In the genomic region with DNA sequence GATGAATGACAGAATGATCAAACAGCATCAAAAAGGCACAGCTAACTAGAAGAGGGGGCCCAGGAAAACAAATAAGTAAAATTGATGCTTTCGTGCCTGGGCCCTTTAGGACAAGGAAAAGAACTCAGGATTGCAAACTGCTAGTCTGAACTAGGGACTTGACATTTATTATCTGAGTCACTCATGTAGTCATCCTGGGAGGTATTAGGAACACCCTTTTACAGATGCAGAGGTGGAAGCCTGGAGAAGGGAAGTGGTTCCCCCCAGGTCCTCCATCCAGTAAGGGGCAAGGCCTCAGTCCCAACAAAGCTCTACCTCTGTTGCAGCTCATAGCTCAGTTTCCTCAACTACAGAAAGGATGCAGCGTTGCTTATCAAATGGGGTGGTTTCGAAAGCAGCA, we compare ENCODE assay signal across 17 cellular contexts.
DNase-seq lines count a peak whose midpoint lies in the region; ATAC-seq, FAIRE-seq and TF ChIP-seq lines count a peak whose summit lies in the region.
"Had no signal": no experiment of that assay in that cellular context is flagged by ENCODE, and none has a peak within 500 bp of the region (broad histone marks: within the 10 kb centered on the region; RNA-seq: fewer than 3 reads in every experiment).

No MANE protein-coding gene starts in this region.

- H3K27me3 Mint-ChIP-seq in natural killer cell (ENCODE audit: low read depth in 2 of 2) (peaks cover under 1 to 6% of the 10 kb centered on the region in 2 donors), glutamatergic neuron (ENCODE audit: unreplicated experiment) (no peaks in the 10 kb centered on the region)
- H3K27me3 Mint-ChIP-seq in activated CD8-positive, alpha-beta T cell treated with anti-CD3 and anti-CD28 coated beads, Interleukin-2, amount 10 ng/mL, durations not matched to agents 7 days and 5 days (ENCODE audit: low read depth) = no peaks in the 10 kb centered on the region
- H3K27me3 Mint-ChIP-seq: activated naive CD8-positive, alpha-beta T cell treated with anti-CD3 and anti-CD28 coated beads for 36 hours; stimulated activated naive B cell treated with anti-CD40 and anti-IgM and Interleukin-4, amounts not matched to agents 10 μg/mL and 1 μg/mL and 100 μg/mL, for 72 hours had no signal

- no peaks in the 10 kb centered on the region for H3K9me3 Mint-ChIP-seq in natural killer cell
- H3K9me3 Mint-ChIP-seq in glutamatergic neuron (ENCODE audit: unreplicated experiment) = no peaks in the 10 kb centered on the region
- H3K9me3 Mint-ChIP-seq in activated CD8-positive, alpha-beta T cell treated with anti-CD3 and anti-CD28 coated beads, Interleukin-2, amount 10 ng/mL, durations not matched to agents 7 days and 5 days (ENCODE audit: insufficient read depth) = no peaks in the 10 kb centered on the region

- FAIRE-seq in RCC 7860 (lab: Jason Lieb, UNC) = no peak
- FAIRE-seq: colon, H1 had no signal

- TF ChIP-seq CTCF in fibroblast of the aortic adventitia (IDR thresholded peaks at IDR 0.05; ENCODE audit: insufficient read depth, low read length) = no peak
- TF ChIP-seq CTCF in natural killer cell (IDR thresholded peaks at IDR 0.05) = no peak
- TF ChIP-seq CTCF in glutamatergic neuron (IDR thresholded peaks at IDR 0.05; ENCODE audit: partially characterized antibody, unreplicated experiment) = no peak
- no peak for TF ChIP-seq CTCF in GM20000 (IDR thresholded peaks at IDR 0.05; ENCODE audit: extremely low read depth, missing control alignments)

- POLR2A ChIA-PET in activated CD8-positive, alpha-beta T cell treated with anti-CD3 and anti-CD28 coated beads, Interleukin-2, amount 10 ng/mL, durations not matched to agents 7 days and 5 days (lab: Charles Lee) = no interaction called here

- ATAC-seq in natural killer cell (peak in 2 of 3 donors; percentile 10 to 47), HG03095 (IDR thresholded peaks at IDR 0.05; ENCODE audit: unreplicated experiment) (no peak)
- no peak for ATAC-seq in activated CD8-positive, alpha-beta T cell treated with anti-CD3 and anti-CD28 coated beads, Interleukin-2, amount 10 ng/mL, durations not matched to agents 7 days and 5 days
- ATAC-seq: stimulated activated naive B cell treated with anti-CD40 and anti-IgM and Interleukin-4, amounts not matched to agents 10 μg/mL and 1 μg/mL and 100 μg/mL, for 72 hours had no signal

- intact Hi-C loops in natural killer cell (cut with micrococcal nuclease) = no loop called here

- no peak overlapping the region for H3K27ac Mint-ChIP-seq in natural killer cell
- H3K27ac Mint-ChIP-seq in glutamatergic neuron (ENCODE audit: unreplicated experiment) = no peak overlapping the region
- no peak overlapping the region for H3K27ac Mint-ChIP-seq in activated CD8-positive, alpha-beta T cell treated with anti-CD3 and anti-CD28 coated beads, Interleukin-2, amount 10 ng/mL, durations not matched to agents 7 days and 5 days
- H3K27ac Mint-ChIP-seq: activated naive CD8-positive, alpha-beta T cell treated with anti-CD3 and anti-CD28 coated beads for 36 hours; stimulated activated naive B cell treated with anti-CD40 and anti-IgM and Interleukin-4, amounts not matched to agents 10 μg/mL and 1 μg/mL and 100 μg/mL, for 72 hours had no signal

- no peak overlapping the region for H3K4me3 ChIP-seq in fibroblast of the aortic adventitia (ENCODE audit: low read depth, low read length)
- H3K4me3 ChIP-seq: BLaER1 treated with 17β-estradiol and CSF1 and Interleukin-3, amounts not matched to agents 10 nM and 100 nM; MG63 had no signal

- H3K4me3 Mint-ChIP-seq in natural killer cell = no peak overlapping the region
- H3K4me3 Mint-ChIP-seq in glutamatergic neuron (ENCODE audit: unreplicated experiment) = no peak overlapping the region
- no peak overlapping the region for H3K4me3 Mint-ChIP-seq in activated CD8-positive, alpha-beta T cell treated with anti-CD3 and anti-CD28 coated beads, Interleukin-2, amount 10 ng/mL, durations not matched to agents 7 days and 5 days
- H3K4me3 Mint-ChIP-seq: activated naive CD8-positive, alpha-beta T cell treated with anti-CD3 and anti-CD28 coated beads for 36 hours; stimulated activated naive B cell treated with anti-CD40 and anti-IgM and Interleukin-4, amounts not matched to agents 10 μg/mL and 1 μg/mL and 100 μg/mL, for 72 hours had no signal

- CTCF ChIA-PET in activated CD8-positive, alpha-beta T cell treated with anti-CD3 and anti-CD28 coated beads, Interleukin-2, amount 10 ng/mL, durations not matched to agents 7 days and 5 days (lab: Charles Lee) = no interaction called here

- H3K36me3 Mint-ChIP-seq in natural killer cell (no peaks in the 10 kb centered on the region), glutamatergic neuron (ENCODE audit: unreplicated experiment) (peaks cover 5% of the 10 kb centered on the region)
- no peaks in the 10 kb centered on the region for H3K36me3 Mint-ChIP-seq in activated CD8-positive, alpha-beta T cell treated with anti-CD3 and anti-CD28 coated beads, Interleukin-2, amount 10 ng/mL, durations not matched to agents 7 days and 5 days (ENCODE audit: low read depth)
- H3K36me3 Mint-ChIP-seq: activated naive CD8-positive, alpha-beta T cell treated with anti-CD3 and anti-CD28 coated beads for 36 hours; stimulated activated naive B cell treated with anti-CD40 and anti-IgM and Interleukin-4, amounts not matched to agents 10 μg/mL and 1 μg/mL and 100 μg/mL, for 72 hours had no signal

- DNase-seq in EL = peak; percentile 65
- DNase-seq in RCC 7860 (ENCODE audit: low spot score) = peak; percentile 6
- peak; percentile 35 for DNase-seq in fibroblast of the aortic adventitia (ENCODE audit: low read depth)
- no peak for DNase-seq in natural killer cell
- no peak for DNase-seq in glutamatergic neuron
- no peak for DNase-seq in activated CD8-positive, alpha-beta T cell treated with anti-CD3 and anti-CD28 coated beads, Interleukin-2, amount 10 ng/mL, durations not matched to agents 7 days and 5 days
- no peak for DNase-seq in GM20000 (ENCODE audit: low spot score)
- DNase-seq: activated CD4-positive, CD25-positive, alpha-beta regulatory T cell; activated naive CD8-positive, alpha-beta T cell treated with anti-CD3 and anti-CD28 coated beads for 36 hours; GDM1; MG63; stimulated activated CD4-positive, alpha-beta T cell treated with anti-CD3 and anti-CD28 coated beads, Interleukin-4, amount 100 ng/mL, for 4 hours; stimulated activated naive B cell treated with anti-CD40 and anti-IgM and Interleukin-4, amounts not matched to agents 10 μg/mL and 1 μg/mL and 100 μg/mL, for 72 hours had no signal

- H3K4me1 Mint-ChIP-seq in natural killer cell (peaks cover 9% of the 10 kb centered on the region in 2 donors), glutamatergic neuron (ENCODE audit: low read depth, unreplicated experiment) (no peaks in the 10 kb centered on the region)
- H3K4me1 Mint-ChIP-seq in activated CD8-positive, alpha-beta T cell treated with anti-CD3 and anti-CD28 coated beads, Interleukin-2, amount 10 ng/mL, durations not matched to agents 7 days and 5 days (ENCODE audit: low read depth) = no peaks in the 10 kb centered on the region
- H3K4me1 Mint-ChIP-seq: activated naive CD8-positive, alpha-beta T cell treated with anti-CD3 and anti-CD28 coated beads for 36 hours; stimulated activated naive B cell treated with anti-CD40 and anti-IgM and Interleukin-4, amounts not matched to agents 10 μg/mL and 1 μg/mL and 100 μg/mL, for 72 hours had no signal

Comparison
In these comparisons a context has a peak if more than half of its experiments do, and no peak if none do; other contexts are left out.
1. DNase-seq: peak in EL (single experiment), RCC 7860 (single experiment) and fibroblast of the aortic adventitia (single experiment); none in natural killer cell (single experiment), glutamatergic neuron (single experiment), activated CD8-positive, alpha-beta T cell treated with anti-CD3 and anti-CD28 coated beads, Interleukin-2, amount 10 ng/mL, durations not matched to agents 7 days and 5 days (single experiment) and GM20000 (single experiment).
2. ATAC-seq: peak in natural killer cell (2 of 3); none in activated CD8-positive, alpha-beta T cell treated with anti-CD3 and anti-CD28 coated beads, Interleukin-2, amount 10 ng/mL, durations not matched to agents 7 days and 5 days (single experiment) and HG03095 (single experiment).